In the genomic region with DNA sequence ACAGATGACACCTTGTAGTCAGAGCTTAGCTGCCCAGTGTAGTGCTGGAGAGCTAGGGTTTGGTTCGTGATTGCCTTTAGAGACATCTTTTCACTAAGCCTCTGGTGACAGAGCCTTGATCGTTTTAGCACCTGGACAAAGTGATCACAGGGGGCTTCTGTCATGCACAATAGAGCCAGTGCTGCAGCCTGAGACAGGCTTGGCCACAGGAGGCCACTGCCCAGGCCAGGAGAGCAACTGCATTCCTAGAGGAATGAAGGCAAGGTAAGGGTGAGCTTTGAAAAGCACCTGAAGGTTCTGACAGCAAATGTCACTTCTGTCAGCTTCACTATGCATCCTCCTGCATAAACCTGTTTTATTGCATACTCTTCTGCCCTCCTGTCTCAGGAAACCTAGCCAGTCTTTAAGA, we compare ENCODE assay signal across 1 cellular context.
A peak's percentile ranks its signal among the peaks of the same experiment; 100 is the strongest.
TF ChIP-seq lines count a peak whose summit lies in the region.

No MANE protein-coding gene starts in this region.

TF ChIP-seq in WTC11, 78 proteins besides CTCF, POLR2A, EP300 and RAD21 (continued from another document and continues in another):
- TF ChIP-seq CDX4 (CRISPR knock-in tag; IDR thresholded peaks at IDR 0.05; ENCODE audit: borderline replicate concordance) (no peak), HMGA2 (CRISPR knock-in tag; IDR thresholded peaks at IDR 0.05) (no peak), OVOL2 (CRISPR knock-in tag; IDR thresholded peaks at IDR 0.05; ENCODE audit: borderline replicate concordance) (no peak), MXD4 (CRISPR knock-in tag; IDR thresholded peaks at IDR 0.05; ENCODE audit: borderline replicate concordance) (no peak), SMAD4 (CRISPR knock-in tag; IDR thresholded peaks at IDR 0.05) (no peak; the same call in 1 of the 2 replicates), ETV6 (CRISPR knock-in tag; IDR thresholded peaks at IDR 0.05) (no peak), ZNF232 (CRISPR knock-in tag; IDR thresholded peaks at IDR 0.05) (no peak), EMX1 (CRISPR knock-in tag; IDR thresholded peaks at IDR 0.05) (peak; percentile 90), ZNF219 (CRISPR knock-in tag; IDR thresholded peaks at IDR 0.05; ENCODE audit: borderline replicate concordance) (no peak), ZNF281 (CRISPR knock-in tag; IDR thresholded peaks at IDR 0.05) (no peak), RORB (CRISPR knock-in tag; IDR thresholded peaks at IDR 0.05) (no peak), E2F1 (CRISPR knock-in tag; IDR thresholded peaks at IDR 0.05) (no peak), GABPB1 (CRISPR knock-in tag; IDR thresholded peaks at IDR 0.05) (no peak), MLX (CRISPR knock-in tag; IDR thresholded peaks at IDR 0.05) (no peak), MYBL2 (CRISPR knock-in tag; IDR thresholded peaks at IDR 0.05) (no peak), IRF1 (CRISPR knock-in tag; IDR thresholded peaks at IDR 0.05) (no peak), AFF4 (CRISPR knock-in tag; IDR thresholded peaks at IDR 0.05; ENCODE audit: borderline replicate concordance) (no peak), TEAD4 (CRISPR knock-in tag; IDR thresholded peaks at IDR 0.05) (peak; percentile 41; the same call in 1 of the 2 replicates), ARID4B (CRISPR knock-in tag; IDR thresholded peaks at IDR 0.05; ENCODE audit: borderline replicate concordance) (no peak; the same call in 1 of the 2 replicates), IRF2 (CRISPR knock-in tag; IDR thresholded peaks at IDR 0.05; ENCODE audit: borderline replicate concordance, low read depth) (no peak), RELA (CRISPR knock-in tag; IDR thresholded peaks at IDR 0.05; ENCODE audit: borderline replicate concordance) (no peak), ESRRA (CRISPR knock-in tag; IDR thresholded peaks at IDR 0.05; ENCODE audit: borderline replicate concordance) (no peak), KAT7 (CRISPR knock-in tag; IDR thresholded peaks at IDR 0.05; ENCODE audit: borderline replicate concordance) (no peak), ELF4 (CRISPR knock-in tag; IDR thresholded peaks at IDR 0.05; ENCODE audit: low read depth) (no peak), FOXP1 (CRISPR knock-in tag; IDR thresholded peaks at IDR 0.05; ENCODE audit: borderline replicate concordance) (no peak), GTF2I (CRISPR knock-in tag; conservative IDR thresholded peaks at IDR 0.05) (no peak), NFATC4 (CRISPR knock-in tag; IDR thresholded peaks at IDR 0.05) (peak; percentile 10; the same call in 1 of the 2 replicates), PRRX2 (CRISPR knock-in tag; IDR thresholded peaks at IDR 0.05) (no peak; the same call in 1 of the 2 replicates)
- TF ChIP-seq, protein P1, sequence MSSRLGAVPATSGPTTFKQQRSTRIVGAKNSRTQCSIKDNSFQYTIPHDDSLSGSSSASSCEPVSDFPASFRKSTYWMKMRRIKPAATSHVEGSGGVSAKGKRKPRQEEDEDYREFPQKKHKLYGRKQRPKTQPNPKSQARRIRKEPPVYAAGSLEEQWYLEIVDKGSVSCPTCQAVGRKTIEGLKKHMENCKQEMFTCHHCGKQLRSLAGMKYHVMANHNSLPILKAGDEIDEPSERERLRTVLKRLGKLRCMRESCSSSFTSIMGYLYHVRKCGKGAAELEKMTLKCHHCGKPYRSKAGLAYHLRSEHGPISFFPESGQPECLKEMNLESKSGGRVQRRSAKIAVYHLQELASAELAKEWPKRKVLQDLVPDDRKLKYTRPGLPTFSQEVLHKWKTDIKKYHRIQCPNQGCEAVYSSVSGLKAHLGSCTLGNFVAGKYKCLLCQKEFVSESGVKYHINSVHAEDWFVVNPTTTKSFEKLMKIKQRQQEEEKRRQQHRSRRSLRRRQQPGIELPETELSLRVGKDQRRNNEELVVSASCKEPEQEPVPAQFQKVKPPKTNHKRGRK (CRISPR knock-in tag; IDR thresholded peaks at IDR 0.05; ENCODE audit: borderline replicate concordance) = no peak
- TF ChIP-seq, protein P2, sequence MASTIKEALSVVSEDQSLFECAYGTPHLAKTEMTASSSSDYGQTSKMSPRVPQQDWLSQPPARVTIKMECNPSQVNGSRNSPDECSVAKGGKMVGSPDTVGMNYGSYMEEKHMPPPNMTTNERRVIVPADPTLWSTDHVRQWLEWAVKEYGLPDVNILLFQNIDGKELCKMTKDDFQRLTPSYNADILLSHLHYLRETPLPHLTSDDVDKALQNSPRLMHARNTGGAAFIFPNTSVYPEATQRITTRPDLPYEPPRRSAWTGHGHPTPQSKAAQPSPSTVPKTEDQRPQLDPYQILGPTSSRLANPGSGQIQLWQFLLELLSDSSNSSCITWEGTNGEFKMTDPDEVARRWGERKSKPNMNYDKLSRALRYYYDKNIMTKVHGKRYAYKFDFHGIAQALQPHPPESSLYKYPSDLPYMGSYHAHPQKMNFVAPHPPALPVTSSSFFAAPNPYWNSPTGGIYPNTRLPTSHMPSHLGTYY (CRISPR knock-in tag; IDR thresholded peaks at IDR 0.05) = no peak; the same call in 1 of the 2 replicates
- TF ChIP-seq, protein P3, sequence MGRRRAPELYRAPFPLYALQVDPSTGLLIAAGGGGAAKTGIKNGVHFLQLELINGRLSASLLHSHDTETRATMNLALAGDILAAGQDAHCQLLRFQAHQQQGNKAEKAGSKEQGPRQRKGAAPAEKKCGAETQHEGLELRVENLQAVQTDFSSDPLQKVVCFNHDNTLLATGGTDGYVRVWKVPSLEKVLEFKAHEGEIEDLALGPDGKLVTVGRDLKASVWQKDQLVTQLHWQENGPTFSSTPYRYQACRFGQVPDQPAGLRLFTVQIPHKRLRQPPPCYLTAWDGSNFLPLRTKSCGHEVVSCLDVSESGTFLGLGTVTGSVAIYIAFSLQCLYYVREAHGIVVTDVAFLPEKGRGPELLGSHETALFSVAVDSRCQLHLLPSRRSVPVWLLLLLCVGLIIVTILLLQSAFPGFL (CRISPR knock-in tag; IDR thresholded peaks at IDR 0.05; ENCODE audit: borderline replicate concordance) = no peak
- TF ChIP-seq, protein P4, sequence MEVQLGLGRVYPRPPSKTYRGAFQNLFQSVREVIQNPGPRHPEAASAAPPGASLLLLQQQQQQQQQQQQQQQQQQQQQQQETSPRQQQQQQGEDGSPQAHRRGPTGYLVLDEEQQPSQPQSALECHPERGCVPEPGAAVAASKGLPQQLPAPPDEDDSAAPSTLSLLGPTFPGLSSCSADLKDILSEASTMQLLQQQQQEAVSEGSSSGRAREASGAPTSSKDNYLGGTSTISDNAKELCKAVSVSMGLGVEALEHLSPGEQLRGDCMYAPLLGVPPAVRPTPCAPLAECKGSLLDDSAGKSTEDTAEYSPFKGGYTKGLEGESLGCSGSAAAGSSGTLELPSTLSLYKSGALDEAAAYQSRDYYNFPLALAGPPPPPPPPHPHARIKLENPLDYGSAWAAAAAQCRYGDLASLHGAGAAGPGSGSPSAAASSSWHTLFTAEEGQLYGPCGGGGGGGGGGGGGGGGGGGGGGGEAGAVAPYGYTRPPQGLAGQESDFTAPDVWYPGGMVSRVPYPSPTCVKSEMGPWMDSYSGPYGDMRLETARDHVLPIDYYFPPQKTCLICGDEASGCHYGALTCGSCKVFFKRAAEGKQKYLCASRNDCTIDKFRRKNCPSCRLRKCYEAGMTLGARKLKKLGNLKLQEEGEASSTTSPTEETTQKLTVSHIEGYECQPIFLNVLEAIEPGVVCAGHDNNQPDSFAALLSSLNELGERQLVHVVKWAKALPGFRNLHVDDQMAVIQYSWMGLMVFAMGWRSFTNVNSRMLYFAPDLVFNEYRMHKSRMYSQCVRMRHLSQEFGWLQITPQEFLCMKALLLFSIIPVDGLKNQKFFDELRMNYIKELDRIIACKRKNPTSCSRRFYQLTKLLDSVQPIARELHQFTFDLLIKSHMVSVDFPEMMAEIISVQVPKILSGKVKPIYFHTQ (CRISPR knock-in tag; IDR thresholded peaks at IDR 0.05) = peak; percentile 91
